Comparison of ENCODE assay signal across 8 cellular contexts in genomic region chr2:85326946-85327756, GRCh38. TPM values are rescaled to one million over a fixed set of nuclear protein-coding genes. Genes with fewer than 3 reads are reported as not detected.
A peak's percentile ranks its signal among the peaks of the same experiment; 100 is the strongest.
DNase-seq lines count a peak whose midpoint lies in the region; ATAC-seq and TF ChIP-seq lines count a peak whose summit lies in the region.

No MANE protein-coding gene starts in this region.

- peak; percentile 37 for ATAC-seq in HG02759 (IDR thresholded peaks at IDR 0.05; ENCODE audit: unreplicated experiment)

- peaks cover 5% of the 10 kb centered on the region for H3K4me1 ChIP-seq in prostate gland (replicated peaks)

- peak overlapping the region; percentile 74 for H3K4me3 ChIP-seq in GM12875 (ENCODE audit: low read depth, low read length)
- peak overlapping the region; percentile 50 to 87 for H3K4me3 ChIP-seq in prostate gland

- peak; percentile 37 for DNase-seq in OCI-M1 (lab: John Stamatoyannopoulos, UW)
- peak; percentile 30 for DNase-seq in activated gamma-delta T cell treated with anti-CD3 and anti-CD28 coated beads, Interleukin-2, amount 50 U/mL, for 16 hours (ENCODE audit: low read depth)
- peak in 36 of 42 donors; percentile 6 to 65 (median 39) for DNase-seq in head of caudate nucleus
- peak; percentile 35 for DNase-seq in prostate gland (ENCODE audit: low spot score)
- DNase-seq in DMS153 (lab: John Stamatoyannopoulos, UW): no peak
- DNase-seq in NCI-H1694 (lab: John Stamatoyannopoulos, UW): no peak

- intact Hi-C loops in head of caudate nucleus (cut with DNase I) (loop anchor here (10.0 kb wide), 1 partner anchor 228 kb away; no protein-coding TSS in a partner anchor), prostate gland (cut with DNase I) (no loop called here)

- no peak for TF ChIP-seq POLR2A in prostate gland (IDR thresholded peaks at IDR 0.05)

- H3K27me3 ChIP-seq in prostate gland (replicated peaks; ENCODE audit: insufficient read depth): no peaks in the 10 kb centered on the region

- H3K9me3 ChIP-seq in prostate gland: no peaks in the 10 kb centered on the region

- peaks cover 4 to 11% of the 10 kb centered on the region in 2 donors for H3K36me3 ChIP-seq in prostate gland

- no peak for TF ChIP-seq CTCF in GM12875 (IDR thresholded peaks at IDR 0.05; ENCODE audit: borderline replicate concordance, insufficient read depth, low read depth, low read length)
- TF ChIP-seq CTCF in prostate gland (IDR thresholded peaks at IDR 0.05): no peak

- peak overlapping the region; percentile 92 to 97 for H3K27ac ChIP-seq in prostate gland

- WGBS in prostate gland: 3% methylated on average over 47 of the region's 47 CpGs

RNA-seq across cellular contexts. Expression of gene TGOLN2, which starts 0.6 kb away (rescaled TPM):
- 100 to 1,000 TPM; 140 to 165 TPM for total RNA-seq in prostate gland

RNA-seq across cellular contexts. Expression of gene RETSAT, which starts 27.2 kb away (rescaled TPM):
- 10 to 100 TPM; 51.1 to 72.6 TPM for total RNA-seq in prostate gland

RNA-seq across cellular contexts. Expression of gene ELMOD3, which starts 27.4 kb away (rescaled TPM):
- 10 to 100 TPM; 31.6 to 32.1 TPM for total RNA-seq in prostate gland

Comparison
In these comparisons a context has a peak if more than half of its experiments do, and no peak if none do; other contexts are left out.
1. DNase-seq: peak in OCI-M1 (single experiment), activated gamma-delta T cell treated with anti-CD3 and anti-CD28 coated beads, Interleukin-2, amount 50 U/mL, for 16 hours (single experiment), head of caudate nucleus (36 of 42) and prostate gland (single experiment); none in DMS153 (single experiment) and NCI-H1694 (single experiment).